In genomic region chr5:153896701-153897100, GRCh38 we compare ENCODE assay signal across 10 cellular contexts.
DNase-seq lines count a peak whose midpoint lies in the region; ATAC-seq and TF ChIP-seq lines count a peak whose summit lies in the region.
"Had no signal": no experiment of that assay in that cellular context is flagged by ENCODE, and none has a peak within 500 bp of the region (broad histone marks: within the 10 kb centered on the region; RNA-seq: fewer than 3 reads in every experiment).

No MANE protein-coding gene starts in this region.

- H3K4me1 ChIP-seq in breast epithelium, result no peaks in the 10 kb centered on the region
- H3K4me1 ChIP-seq in left lung, result no peaks in the 10 kb centered on the region

- H3K36me3 ChIP-seq in breast epithelium (no peaks in the 10 kb centered on the region), left lung (no peaks in the 10 kb centered on the region)

- H3K36me3 Mint-ChIP-seq in MCF 10A (ENCODE audit: insufficient read depth, unreplicated experiment), result no peaks in the 10 kb centered on the region

- POLR2A ChIA-PET in MCF 10A (lab: Yijun Ruan, JAX), result no interaction called here

- TF ChIP-seq CTCF in MCF 10A (IDR thresholded peaks at IDR 0.05; ENCODE audit: unreplicated experiment) (no peak), breast epithelium (IDR thresholded peaks at IDR 0.05) (no peak), left lung (IDR thresholded peaks at IDR 0.05) (no peak)

- H3K27me3 ChIP-seq in breast epithelium (no peaks in the 10 kb centered on the region), left lung (no peaks in the 10 kb centered on the region)

- H3K9me3 Mint-ChIP-seq in MCF 10A (ENCODE audit: unreplicated experiment), result no peaks in the 10 kb centered on the region
- H3K9me3 Mint-ChIP-seq: stimulated activated naive CD8-positive, alpha-beta T cell treated with anti-CD3 and anti-CD28 coated beads, Interleukin-15, Interleukin-2, amounts not matched to agents 100 ng/mL and 50 ng/mL, for 24 hours had no signal

- H3K4me3 ChIP-seq in breast epithelium (no peak overlapping the region), left lung (no peak overlapping the region)

- CTCF ChIA-PET in MCF 10A (lab: Yijun Ruan, JAX), result interaction anchor here (1.1 to 1.3 kb wide), 2 partner anchors 401 to 1336 kb away, joined by 3 to 4 read pairs; no protein-coding TSS in a partner anchor

- no peak overlapping the region for H3K4me3 Mint-ChIP-seq in MCF 10A (ENCODE audit: unreplicated experiment)
- H3K4me3 Mint-ChIP-seq: B cell; stimulated activated naive CD8-positive, alpha-beta T cell treated with anti-CD3 and anti-CD28 coated beads, Interleukin-15, Interleukin-2, amounts not matched to agents 100 ng/mL and 50 ng/mL, for 24 hours had no signal

- peaks cover 33% of the 10 kb centered on the region for H3K4me1 Mint-ChIP-seq in MCF 10A (ENCODE audit: insufficient read depth, unreplicated experiment)
- H3K4me1 Mint-ChIP-seq: B cell had no signal

- peak; percentile 67 for DNase-seq in MCF 10A (ENCODE audit: unreplicated experiment)
- DNase-seq in breast epithelium (ENCODE audit: low spot score in 2 of 2), result no peak
- DNase-seq in NCI-H446 treated with DMSO at 0.1 percent for 48 hours (lab: John Stamatoyannopoulos, UW), result peak; percentile 37
- no peak for DNase-seq in left lung
- DNase-seq in posterior cingulate gyrus, result no peak
- no peak for DNase-seq in stimulated activated naive CD8-positive, alpha-beta T cell treated with anti-CD3 and anti-CD28 coated beads, Interleukin-15, Interleukin-2, amounts not matched to agents 100 U/mL and 50 U/mL, for 24 hours
- DNase-seq in NCI-H1930 (lab: John Stamatoyannopoulos, UW), result no peak

- H3K27ac ChIP-seq in breast epithelium (no peak overlapping the region), left lung (no peak overlapping the region)

- H3K27me3 Mint-ChIP-seq in MCF 10A (ENCODE audit: insufficient read depth, unreplicated experiment), result no peaks in the 10 kb centered on the region
- H3K27me3 Mint-ChIP-seq: stimulated activated naive CD8-positive, alpha-beta T cell treated with anti-CD3 and anti-CD28 coated beads, Interleukin-15, Interleukin-2, amounts not matched to agents 100 ng/mL and 50 ng/mL, for 24 hours had no signal

- peak overlapping the region; percentile 38 for H3K27ac Mint-ChIP-seq in MCF 10A (ENCODE audit: low read depth, unreplicated experiment)
- H3K27ac Mint-ChIP-seq: B cell; stimulated activated naive CD8-positive, alpha-beta T cell treated with anti-CD3 and anti-CD28 coated beads, Interleukin-15, Interleukin-2, amounts not matched to agents 100 ng/mL and 50 ng/mL, for 24 hours had no signal

- no TSS peak for BruUV-seq in MCF 10A (replicated peaks; lab: Mats Ljungman, UMichigan)

- no peak for TF ChIP-seq POLR2A in breast epithelium (IDR thresholded peaks at IDR 0.05)

- intact Hi-C loops in MCF 10A (cut with micrococcal nuclease), result no loop called here
- intact Hi-C loops in breast epithelium (cut with DNase I; ENCODE audit: low total_unique reads), result no loop called here
- intact Hi-C loops in left lung (cut with DNase I), result no loop called here
- intact Hi-C loops in posterior cingulate gyrus (cut with DNase I), result no loop called here

- H3K9me3 ChIP-seq in breast epithelium (no peaks in the 10 kb centered on the region), left lung (no peaks in the 10 kb centered on the region)

- ATAC-seq in HG03039 (IDR thresholded peaks at IDR 0.05; ENCODE audit: unreplicated experiment), result peak; percentile 98
- peak; percentile 22 for ATAC-seq in left lung
- ATAC-seq in stimulated activated naive CD8-positive, alpha-beta T cell treated with anti-CD3 and anti-CD28 coated beads, Interleukin-15, Interleukin-2, amounts not matched to agents 100 U/mL and 50 U/mL, for 24 hours, result no peak

Comparison
In these comparisons a context has a peak if more than half of its experiments do, and no peak if none do; other contexts are left out.
1. DNase-seq: peak in MCF 10A (single experiment) and NCI-H446 treated with DMSO at 0.1 percent for 48 hours (single experiment); none in breast epithelium (0 of 2), left lung (0 of 2), posterior cingulate gyrus (0 of 10), stimulated activated naive CD8-positive, alpha-beta T cell treated with anti-CD3 and anti-CD28 coated beads, Interleukin-15, Interleukin-2, amounts not matched to agents 100 U/mL and 50 U/mL, for 24 hours (single experiment) and NCI-H1930 (0 of 2).